In genomic region chr5:132439521-132440206, GRCh38 we compare ENCODE assay signal across 8 cellular contexts. TPM values are rescaled to one million over a fixed set of nuclear protein-coding genes. Genes with fewer than 3 reads are reported as not detected.
A peak's percentile ranks its signal among the peaks of the same experiment; 100 is the strongest.
DNase-seq lines count a peak whose midpoint lies in the region; ATAC-seq and TF ChIP-seq lines count a peak whose summit lies in the region.

No MANE protein-coding gene starts in this region.

- H3K4me2 ChIP-seq in MM.1S (ENCODE audit: low read depth, low read length), result no peak overlapping the region

- TF ChIP-seq EP300 in suprapubic skin (IDR thresholded peaks at IDR 0.05), result no peak

- peaks cover 99% of the 10 kb centered on the region for H3K79me2 ChIP-seq in MM.1S (ENCODE audit: low read length)

- no peaks in the 10 kb centered on the region for H3K27me3 ChIP-seq in MG63
- no peaks in the 10 kb centered on the region for H3K27me3 ChIP-seq in suprapubic skin
- H3K27me3 ChIP-seq in MM.1S (replicated peaks; ENCODE audit: insufficient read depth, low read length), result no peaks in the 10 kb centered on the region

- no peak for TF ChIP-seq POLR2A in suprapubic skin (IDR thresholded peaks at IDR 0.05)

- H2AFZ ChIP-seq in MM.1S (ENCODE audit: low read length), result no peak overlapping the region

- TF ChIP-seq CTCF in astrocyte of the spinal cord (IDR thresholded peaks at IDR 0.05; ENCODE audit: low read depth, low read length) (no peak), suprapubic skin (IDR thresholded peaks at IDR 0.05) (no peak), MM.1S (IDR thresholded peaks at IDR 0.05; ENCODE audit: low read length) (no peak)

- peaks cover 9% of the 10 kb centered on the region for H3F3A ChIP-seq in MM.1S (ENCODE audit: insufficient read depth, low read length)

- no peak for ATAC-seq in HG02884 (IDR thresholded peaks at IDR 0.05; ENCODE audit: unreplicated experiment)

- no peak overlapping the region for H3K9ac ChIP-seq in MM.1S (ENCODE audit: low read length)

- H3K4me3 ChIP-seq in MG63 (no peak overlapping the region), astrocyte of the spinal cord (ENCODE audit: low read depth, low read length) (no peak overlapping the region), suprapubic skin (no peak overlapping the region), MM.1S (ENCODE audit: low read length) (no peak overlapping the region)

- no peaks in the 10 kb centered on the region for H3K9me2 ChIP-seq in MM.1S (replicated peaks; ENCODE audit: insufficient read depth, low read length)

- DNase-seq in MG63 (peak; percentile 95), astrocyte of the spinal cord (ENCODE audit: low read depth, low spot score) (peak; percentile 92), islet precursor cell (peak; percentile 66), suprapubic skin (ENCODE audit: low spot score in 2 of 2) (peak in 1 of 2 donors; percentile 82), KG1 (lab: John Stamatoyannopoulos, UW) (no peak), MM.1S (no peak), SK-N-DZ (ENCODE audit: low spot score) (no peak)

- H3K36me3 ChIP-seq in MG63 (no peaks in the 10 kb centered on the region), suprapubic skin (no peaks in the 10 kb centered on the region), MM.1S (replicated peaks; ENCODE audit: insufficient read depth, low read length) (no peaks in the 10 kb centered on the region)

- H3K9me3 ChIP-seq in MG63 (no peaks in the 10 kb centered on the region), suprapubic skin (no peaks in the 10 kb centered on the region), MM.1S (replicated peaks; ENCODE audit: insufficient read depth, low read length) (no peaks in the 10 kb centered on the region)

- H3K27ac ChIP-seq in suprapubic skin, result peak overlapping the region; percentile 77
- no peak overlapping the region for H3K27ac ChIP-seq in MM.1S (ENCODE audit: low read length)

- 14% methylated on average over 7 of the region's 7 CpGs for WGBS in suprapubic skin

- H4K20me1 ChIP-seq in MM.1S (ENCODE audit: insufficient read depth, low read length), result no peaks in the 10 kb centered on the region

- in situ Hi-C loops in astrocyte of the spinal cord (cut with HindIII; ENCODE audit: low sequenced_read_pairs), result no loop called here

- H3K4me1 ChIP-seq in suprapubic skin (peaks cover 62% of the 10 kb centered on the region), MM.1S (ENCODE audit: low read length) (peaks cover 39% of the 10 kb centered on the region)

RNA-seq across cellular contexts. Expression of gene IRF1, which starts 50.9 kb away (rescaled TPM):
- total RNA-seq in MG63 (2014; rRNA removed; shearing (Covaris generic); ENCODE audit: low replicate concordance), result 14.2 and 34.7 TPM in 2 replicates
- 10 to 100 TPM; 17.5 to 24.1 (median 20.1) TPM for total RNA-seq in suprapubic skin
- polyA plus RNA-seq in SK-N-DZ (2014; cell fraction: cytosol; rRNA removed), result 1.4 and 1.5 TPM in 2 replicates
- polyA plus RNA-seq in SK-N-DZ (2014; cell fraction: nucleus; rRNA removed), result 0.74 and 1.9 TPM in 2 replicates

Comparison
In these comparisons a context has a peak if more than half of its experiments do, and no peak if none do; other contexts are left out.
1. DNase-seq: peak in MG63 (single experiment), astrocyte of the spinal cord (single experiment) and islet precursor cell (single experiment); none in KG1 (single experiment), MM.1S (single experiment) and SK-N-DZ (single experiment).